8 cellular contexts compared by ENCODE assay signal in genomic region chr1:160726498-160727391, GRCh38. TPM values are rescaled to one million over a fixed set of nuclear protein-coding genes. Genes with fewer than 3 reads are reported as not detected.
DNase-seq lines count a peak whose midpoint lies in the region; ATAC-seq and TF ChIP-seq lines count a peak whose summit lies in the region.

No MANE protein-coding gene starts in this region.

- peak; percentile 61 for DNase-seq in AG08396 (ENCODE audit: low spot score)
- DNase-seq in NCI-H345 (lab: John Stamatoyannopoulos, UW) = peak; percentile 80
- peak; percentile 41 for DNase-seq in effector CD8-positive, alpha-beta T cell (lab: John Stamatoyannopoulos, UW)
- peak; percentile 66 for DNase-seq in lung (ENCODE audit: low spot score)
- peak; percentile 37 to 41 for DNase-seq in stimulated activated CD8-positive, alpha-beta memory T cell treated with anti-CD3 and anti-CD28 coated beads, Interleukin-7, amount 100 ng/mL, for 4 hours (ENCODE audit: low read depth in 2 of 2)

- H3K9me3 ChIP-seq in lung (ENCODE audit: control insufficient read depth in 2 of 2, insufficient read depth in 1 of 2, low read length in 1 of 2) = no peaks in the 10 kb centered on the region

- peak; percentile 81 for TF ChIP-seq CTCF in lung (IDR thresholded peaks at IDR 0.05; ENCODE audit: control extremely low read depth, extremely low read depth)

- H3K36me3 ChIP-seq in lung (ENCODE audit: control insufficient read depth in 2 of 2, insufficient read depth in 2 of 2, low read length in 2 of 2) = no peaks in the 10 kb centered on the region

- peak; percentile 63 for ATAC-seq in GM18502 (IDR thresholded peaks at IDR 0.05; ENCODE audit: poor library complexity, unreplicated experiment)
- ATAC-seq in HG03159 (IDR thresholded peaks at IDR 0.05; ENCODE audit: unreplicated experiment) = peak; percentile 61
- peak; percentile 58 to 74 for ATAC-seq in activated CD4-positive, CD25-positive, alpha-beta regulatory T cell treated with anti-CD3 and anti-CD28 coated beads, Interleukin-2, amount 50 U/mL, for 24 hours
- ATAC-seq in lung (ENCODE audit: insufficient read depth, low FRiP score) = peak; percentile 91

- no peaks in the 10 kb centered on the region for H3K27me3 ChIP-seq in lung (ENCODE audit: control insufficient read depth, insufficient read depth)

- no peaks in the 10 kb centered on the region for H3K4me1 ChIP-seq in lung (ENCODE audit: control insufficient read depth in 2 of 2, insufficient read depth in 2 of 2, low read length in 2 of 2)

- no peak overlapping the region for H3K4me3 ChIP-seq in lung

- 6 to 12% methylated on average over 8 of the region's 8 CpGs for WGBS in lung, 2 donors

- no peak overlapping the region for H3K27ac ChIP-seq in lung (ENCODE audit: low read depth in 1 of 2, low read length in 1 of 2)

RNA-seq across cellular contexts. Expression of gene SLAMF7, which starts 12.3 kb away (rescaled TPM):
- 10 to 100 TPM in 1 of 2 donors, 1 to 10 TPM in 1; 8.6 to 11.5 TPM for total RNA-seq in lung
- 10 to 100 TPM in 1 of 2 donors, 1 to 10 TPM in 1; 4.6 to 69.4 TPM for polyA plus RNA-seq in lung

RNA-seq across cellular contexts. Expression of gene CD48, which starts 15.1 kb away (rescaled TPM):
- 10 to 100 TPM; 17.6 to 33.6 TPM for total RNA-seq in lung
- polyA plus RNA-seq in lung = 100 to 1,000 TPM in 1 of 2 donors, 10 to 100 TPM in 1; 16.4 to 126 TPM
